Comparison of ENCODE assay signal across 12 cellular contexts in genomic region chr1:234409328-234409727, GRCh38. TPM values are rescaled to one million over a fixed set of nuclear protein-coding genes. Genes with fewer than 3 reads are reported as not detected.
DNase-seq lines count a peak whose midpoint lies in the region; TF ChIP-seq lines count a peak whose summit lies in the region.
"Had no signal": no experiment of that assay in that cellular context is flagged by ENCODE, and none has a peak within 500 bp of the region (broad histone marks: within the 10 kb centered on the region; RNA-seq: fewer than 3 reads in every experiment).

No MANE protein-coding gene starts in this region.

- POLR2A ChIA-PET in CD4-positive, alpha-beta memory T cell (lab: Charles Lee; ENCODE audit: partially characterized antibody), result interaction anchor here (0.8 to 10.1 kb wide), 9 partner anchors 9 to 86 kb away, joined by 3 to 101 read pairs (median 4); partner anchors contain the start of genes COA6 and TARBP1

- CTCF ChIA-PET in CD4-positive, alpha-beta memory T cell (lab: Charles Lee; ENCODE audit: partially characterized antibody), result interaction anchor here (0.8 to 8.4 kb wide), 12 partner anchors 11 to 98 kb away, joined by 3 to 91 read pairs (median 5); partner anchors contain the start of gene COA6

- H3K27ac Mint-ChIP-seq in CD4-positive, alpha-beta memory T cell, result peak overlapping the region; percentile 79 to 99 (median 96)
- peak overlapping the region; percentile 85 for H3K27ac Mint-ChIP-seq in activated T-helper 1 cell treated with anti-CD3 and anti-CD28 coated beads, Interleukin-12 subunit alpha, Interleukin-12 subunit beta, Interleukin-2, Interleukin-4 antibody, amounts not matched to agents 30 ng/mL and 10 ng/mL and 1 ng/mL, durations not matched to agents 14 hours and 24 hours and 36 hours

- TF ChIP-seq CTCF in coronary artery (IDR thresholded peaks at IDR 0.05), result no peak

- H3K4me3 ChIP-seq in CD4-positive, alpha-beta memory T cell (ENCODE audit: low read length in 2 of 2), result peak overlapping the region in 1 of 2 donors; percentile 22
- no peak overlapping the region for H3K4me3 ChIP-seq in coronary artery
- H3K4me3 ChIP-seq: lower lobe of right lung, tibial artery had no signal

- no peaks in the 10 kb centered on the region for H3K9me3 ChIP-seq in CD4-positive, alpha-beta memory T cell (ENCODE audit: control insufficient read depth in 1 of 2, low read length in 2 of 2)
- no peaks in the 10 kb centered on the region for H3K9me3 ChIP-seq in KOPT-K1 (ENCODE audit: insufficient read depth, low read length, poor library complexity, severe bottlenecking)
- H3K9me3 ChIP-seq: lower lobe of right lung, tibial artery had no signal

- no peaks in the 10 kb centered on the region for H3K36me3 ChIP-seq in CD4-positive, alpha-beta memory T cell (ENCODE audit: insufficient read depth, low read length)
- H3K36me3 ChIP-seq in KOPT-K1 (ENCODE audit: insufficient read depth, low read length), result peaks cover 90% of the 10 kb centered on the region

- intact Hi-C loops in CD4-positive, alpha-beta memory T cell (cut with micrococcal nuclease), result loop anchor here (1.0 kb wide), 4 partner anchors 16 to 86 kb away; partner anchors contain the start of gene COA6
- intact Hi-C loops in activated T-helper 1 cell treated with anti-CD3 and anti-CD28 coated beads, Interleukin-12 subunit alpha, Interleukin-12 subunit beta, Interleukin-2, Interleukin-4 antibody, amounts not matched to agents 30 ng/mL and 10 ng/mL and 1 ng/mL, durations not matched to agents 14 hours and 24 hours and 36 hours (cut with micrococcal nuclease), result loop anchor here (1.0 to 10.0 kb wide), 8 partner anchors 36 to 295 kb away; partner anchors contain the start of genes COA6 and TARBP1

- peaks cover 0 to 2% (median 0%) of the 10 kb centered on the region in 8 donors for H3K9me3 Mint-ChIP-seq in CD4-positive, alpha-beta memory T cell
- H3K9me3 Mint-ChIP-seq in activated T-helper 1 cell treated with anti-CD3 and anti-CD28 coated beads, Interleukin-12 subunit alpha, Interleukin-12 subunit beta, Interleukin-2, Interleukin-4 antibody, amounts not matched to agents 30 ng/mL and 10 ng/mL and 1 ng/mL, durations not matched to agents 14 hours and 24 hours and 36 hours, result no peaks in the 10 kb centered on the region

- H3K4me3 Mint-ChIP-seq in CD4-positive, alpha-beta memory T cell, result peak overlapping the region; percentile 68 to 91 (median 83)
- peak overlapping the region; percentile 56 for H3K4me3 Mint-ChIP-seq in activated T-helper 1 cell treated with anti-CD3 and anti-CD28 coated beads, Interleukin-12 subunit alpha, Interleukin-12 subunit beta, Interleukin-2, Interleukin-4 antibody, amounts not matched to agents 30 ng/mL and 10 ng/mL and 1 ng/mL, durations not matched to agents 14 hours and 24 hours and 36 hours

- peaks cover 8 to 15% of the 10 kb centered on the region in 2 donors for H3K36me3 Mint-ChIP-seq in CD4-positive, alpha-beta memory T cell
- H3K36me3 Mint-ChIP-seq in activated T-helper 1 cell treated with anti-CD3 and anti-CD28 coated beads, Interleukin-12 subunit alpha, Interleukin-12 subunit beta, Interleukin-2, Interleukin-4 antibody, amounts not matched to agents 30 ng/mL and 10 ng/mL and 1 ng/mL, durations not matched to agents 14 hours and 24 hours and 36 hours (ENCODE audit: low read depth), result peaks cover 35% of the 10 kb centered on the region

- H3K4me1 ChIP-seq in CD4-positive, alpha-beta memory T cell (ENCODE audit: insufficient read depth, low read length), result peaks cover 18% of the 10 kb centered on the region
- H3K4me1 ChIP-seq: lower lobe of right lung, tibial artery had no signal

- no peaks in the 10 kb centered on the region for H3K27me3 ChIP-seq in CD4-positive, alpha-beta memory T cell (ENCODE audit: insufficient read depth, low read length)
- H3K27me3 ChIP-seq: tibial artery had no signal

- H3K27ac ChIP-seq in CD4-positive, alpha-beta memory T cell (ENCODE audit: low read depth, low read length), result peak overlapping the region; percentile 62
- peak overlapping the region; percentile 7 for H3K27ac ChIP-seq in KOPT-K1 (ENCODE audit: low read depth, low read length, poor library complexity, severe bottlenecking)
- no peak overlapping the region for H3K27ac ChIP-seq in coronary artery
- H3K27ac ChIP-seq: lower lobe of right lung, tibial artery had no signal

- H3K4me1 Mint-ChIP-seq in CD4-positive, alpha-beta memory T cell, result peaks cover 9 to 30% (median 17%) of the 10 kb centered on the region in 4 donors
- peaks cover 40% of the 10 kb centered on the region for H3K4me1 Mint-ChIP-seq in activated T-helper 1 cell treated with anti-CD3 and anti-CD28 coated beads, Interleukin-12 subunit alpha, Interleukin-12 subunit beta, Interleukin-2, Interleukin-4 antibody, amounts not matched to agents 30 ng/mL and 10 ng/mL and 1 ng/mL, durations not matched to agents 14 hours and 24 hours and 36 hours (ENCODE audit: low read depth)

- no peaks in the 10 kb centered on the region for H3K27me3 Mint-ChIP-seq in CD4-positive, alpha-beta memory T cell
- H3K27me3 Mint-ChIP-seq in activated T-helper 1 cell treated with anti-CD3 and anti-CD28 coated beads, Interleukin-12 subunit alpha, Interleukin-12 subunit beta, Interleukin-2, Interleukin-4 antibody, amounts not matched to agents 30 ng/mL and 10 ng/mL and 1 ng/mL, durations not matched to agents 14 hours and 24 hours and 36 hours (ENCODE audit: insufficient read depth), result no peaks in the 10 kb centered on the region

- peak; percentile 48 to 74 (median 65) for DNase-seq in CD4-positive, alpha-beta memory T cell
- DNase-seq in activated T-helper 1 cell treated with anti-CD3 and anti-CD28 coated beads, Interleukin-12 subunit alpha, Interleukin-12 subunit beta, Interleukin-2, Interleukin-4 antibody, amounts not matched to agents 30 ng/mL and 10 ng/mL and 1 ng/mL, durations not matched to agents 14 hours and 24 hours and 36 hours (ENCODE audit: low spot score), result peak; percentile 19
- DNase-seq in inferior parietal cortex (ENCODE audit: extremely low spot score), result peak; percentile 43
- DNase-seq in effector CD8-positive, alpha-beta T cell (lab: John Stamatoyannopoulos, UW), result no peak
- no peak for DNase-seq in coronary artery (ENCODE audit: low spot score)
- DNase-seq in germinal center (ENCODE audit: low spot score), result no peak
- DNase-seq: cerebellar nuclear complex, EL, lower lobe of right lung, NCI-H510A, tibial artery had no signal

RNA-seq across cellular contexts. Expression of gene COA6, which starts 36.1 kb away (rescaled TPM):
- total RNA-seq in CD4-positive, alpha-beta memory T cell, result 10 to 100 TPM; 18.5 to 21.8 TPM
- 10 to 100 TPM; 52.3 to 55.3 TPM for polyA plus RNA-seq in CD4-positive, alpha-beta memory T cell
- 57.2 and 66.9 TPM in 2 replicates for total RNA-seq in activated T-helper 1 cell treated with anti-CD3 and anti-CD28 coated beads, Interleukin-12 subunit alpha, Interleukin-12 subunit beta, Interleukin-2, Interleukin-4 antibody, amounts not matched to agents 30 ng/mL and 10 ng/mL and 1 ng/mL, durations not matched to agents 14 hours and 24 hours and 36 hours

Comparison
In these comparisons a context has a peak if more than half of its experiments do, and no peak if none do; other contexts are left out.
1. DNase-seq: peak in CD4-positive, alpha-beta memory T cell (5 of 5), activated T-helper 1 cell treated with anti-CD3 and anti-CD28 coated beads, Interleukin-12 subunit alpha, Interleukin-12 subunit beta, Interleukin-2, Interleukin-4 antibody, amounts not matched to agents 30 ng/mL and 10 ng/mL and 1 ng/mL, durations not matched to agents 14 hours and 24 hours and 36 hours (single experiment) and inferior parietal cortex (single experiment); none in effector CD8-positive, alpha-beta T cell (single experiment), coronary artery (single experiment) and germinal center (single experiment).
2. H3K27ac ChIP-seq: peak in CD4-positive, alpha-beta memory T cell (single experiment) and KOPT-K1 (single experiment); none in coronary artery (0 of 2).